In the genomic region with DNA sequence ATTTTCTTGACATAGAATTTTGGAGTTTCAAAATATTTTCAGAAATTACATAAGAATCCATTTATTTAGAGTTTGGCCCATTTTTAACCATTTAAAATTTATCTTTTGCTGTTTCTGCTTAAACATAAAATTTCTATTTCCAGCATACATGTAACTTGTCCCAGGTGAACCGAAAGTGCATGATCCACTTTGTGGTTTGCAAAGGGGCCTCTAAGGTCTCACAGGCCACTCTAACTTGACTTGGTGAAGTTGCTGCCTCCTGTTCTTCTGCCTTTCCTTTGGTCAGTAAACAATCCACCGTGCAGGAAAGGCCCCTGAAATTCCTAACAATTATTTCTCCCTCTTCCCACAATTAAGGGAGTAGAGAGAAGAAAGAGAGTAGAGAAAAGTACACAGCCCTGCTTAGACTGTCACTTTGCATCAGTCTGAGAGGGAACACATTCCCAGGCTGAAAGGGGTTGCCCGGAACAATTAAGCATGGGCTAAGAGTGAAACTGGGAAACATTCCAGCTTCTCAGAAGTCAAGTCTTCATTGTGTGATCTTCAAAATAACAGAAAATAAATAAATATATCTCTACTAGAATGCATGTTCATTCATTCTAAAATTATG, we compare ENCODE assay signal across 14 cellular contexts.
DNase-seq lines count a peak whose midpoint lies in the region; ATAC-seq, FAIRE-seq and TF ChIP-seq lines count a peak whose summit lies in the region.
"Had no signal": no experiment of that assay in that cellular context is flagged by ENCODE, and none has a peak within 500 bp of the region (broad histone marks: within the 10 kb centered on the region; RNA-seq: fewer than 3 reads in every experiment).

No MANE protein-coding gene starts in this region.

- no peak overlapping the region for H3K56ac ChIP-seq in IMR-90 (ENCODE audit: extremely low read depth, insufficient read depth, low read length)

- peak; percentile 54 for DNase-seq in DMS 273 (lab: John Stamatoyannopoulos, UW; ENCODE audit: unreplicated experiment)
- peak; percentile 10 for DNase-seq in IMR-90
- DNase-seq in GM12878 (ENCODE audit: low read depth, low spot score) = no peak
- DNase-seq in medulla oblongata (ENCODE audit: extremely low spot score) = peak; percentile 24
- DNase-seq in GM10266 (ENCODE audit: extremely low spot score) = no peak
- DNase-seq in NCI-H345 (lab: John Stamatoyannopoulos, UW) = no peak
- no peak for DNase-seq in tibial nerve (ENCODE audit: low spot score in 2 of 2)
- no peak for DNase-seq in LoVo (ENCODE audit: low spot score)
- DNase-seq: activated CD4-positive, alpha-beta T cell treated with anti-CD3 and anti-CD28 coated beads for 4 hours; activated T-cell treated with anti-CD3 and anti-CD28 coated beads, Interleukin-2, amount 50 U/mL, for 1 hour; amniotic stem cell; EL; NCI-H526; tibial artery had no signal

- H2AK5ac ChIP-seq in IMR-90 (ENCODE audit: low read depth, low read length) = no peak overlapping the region

- dilution Hi-C loops in IMR-90 (cut with HindIII; ENCODE audit: low sequenced_read_pairs, unreplicated experiment) = no loop called here

- TF ChIP-seq POLR2A in IMR-90 (IDR thresholded peaks at IDR 0.05; ENCODE audit: low read depth, low read length) = no peak
- TF ChIP-seq POLR2A in GM12878 (IDR thresholded peaks at IDR 0.05; ENCODE audit: low read depth, low read length) = no peak
- no peak for TF ChIP-seq POLR2A in tibial nerve (IDR thresholded peaks at IDR 0.05)

- intact Hi-C loops in IMR-90 (cut with micrococcal nuclease) (no loop called here), GM12878 (cut with micrococcal nuclease; ENCODE audit: unreplicated experiment) (no loop called here)

- no peaks in the 10 kb centered on the region for H3K79me2 ChIP-seq in GM12878 (ENCODE audit: control insufficient read depth, insufficient read depth, low read length)

- peak overlapping the region; percentile 1 to 18; a peak in 1 of 4 replicates for H4K8ac ChIP-seq in IMR-90 (ENCODE audit: low read depth in 2 of 2, low read length in 2 of 2)

- TF ChIP-seq CTCF in IMR-90 (conservative IDR thresholded peaks at IDR 0.05; ENCODE audit: low read depth, low read length) (no peak), GM12878 (IDR thresholded peaks at IDR 0.05 in 2 of 3, conservative IDR thresholded peaks at IDR 0.05 in 1 of 3; ENCODE audit: control insufficient read depth in 2 of 3, extremely low read depth in 1 of 3, insufficient read depth in 1 of 3, low read depth in 3 of 3, low read length in 3 of 3) (no peak), GM10266 (IDR thresholded peaks at IDR 0.05; ENCODE audit: control insufficient read depth, insufficient read depth, low read depth, missing control alignments) (no peak), tibial nerve (IDR thresholded peaks at IDR 0.05) (no peak)

- TF ChIP-seq RAD21 in IMR-90 (IDR thresholded peaks at IDR 0.05; ENCODE audit: low read length) (no peak), GM12878 (IDR thresholded peaks at IDR 0.05; ENCODE audit: insufficient read depth, low read depth, low read length) (no peak)

- H4K20me1 ChIP-seq in IMR-90 (ENCODE audit: insufficient read depth, low read length) = no peaks in the 10 kb centered on the region
- H4K20me1 ChIP-seq in GM12878 (ENCODE audit: control insufficient read depth, insufficient read depth) = no peaks in the 10 kb centered on the region

- no peak for FAIRE-seq in GM12878 (lab: Jason Lieb, UNC)

- peak overlapping the region; percentile 8 for H2BK20ac ChIP-seq in IMR-90 (ENCODE audit: low read depth, low read length)

- ATAC-seq in IMR-90 (ENCODE audit: low read depth) (0 out of 2 replicates have a peak, but pooled peaks have one; percentile 17), GM12878 (0 out of 3 replicates have a peak, but pooled peaks have one; percentile 25)

- H2AK9ac ChIP-seq in IMR-90 (replicated peaks; ENCODE audit: low read depth, low read length, poor library complexity) = no peak overlapping the region

- TF ChIP-seq EP300 in GM12878 (IDR thresholded peaks at IDR 0.05; ENCODE audit: borderline replicate concordance in 1 of 2, control insufficient read depth in 1 of 2, low read depth in 2 of 2, low read length in 2 of 2) = no peak
- no peak for TF ChIP-seq EP300 in tibial nerve (IDR thresholded peaks at IDR 0.05)

- WGBS in IMR-90 (ENCODE audit: extremely low coverage in 2 of 2, insufficient read length in 1 of 2), 2 experiments = no CpG with 5 or more reads among the region's 3 CpGs
- 33% methylated on average over 3 of the region's 3 CpGs for WGBS in GM12878 (ENCODE audit: insufficient coverage, insufficient replicate concordance, low lambda C conversion rate, missing lambda C conversion rate)
- 48 to 56% methylated on average over 3 of the region's 3 CpGs for WGBS in tibial nerve, 2 donors

- peaks cover 4% of the 10 kb centered on the region; the same call in 1 of the 2 replicates for H3K9me1 ChIP-seq in IMR-90 (ENCODE audit: insufficient read depth, low read length)

- no peaks in the 10 kb centered on the region; a peak in 1 of 4 replicates for H3K79me1 ChIP-seq in IMR-90 (ENCODE audit: low read depth in 1 of 2, low read length in 2 of 2)

- H3K9me3 ChIP-seq in IMR-90 (ENCODE audit: control insufficient read depth, insufficient read depth, low read length) (peaks cover 4% of the 10 kb centered on the region; the same call in 1 of the 2 replicates), GM12878 (replicated peaks; ENCODE audit: control insufficient read depth, insufficient read depth, low read length) (no peaks in the 10 kb centered on the region), tibial nerve (peaks cover 0 to 8% (median 0%) of the 10 kb centered on the region in 4 donors)
- H3K9me3 ChIP-seq: tibial artery had no signal

- peak overlapping the region; percentile 62 for H3K4ac ChIP-seq in IMR-90 (ENCODE audit: low read depth, low read length)

- H2AFZ ChIP-seq in IMR-90 (replicated peaks; ENCODE audit: low read length, poor library complexity) (peak overlapping the region; percentile 56), GM12878 (ENCODE audit: control insufficient read depth, low read depth, low read length) (no peak overlapping the region; the same call in 1 of the 2 replicates)

- RAD21 ChIA-PET in GM12878 (lab: Charles Lee; ENCODE audit: unreplicated experiment) = no interaction called here

- no peaks in the 10 kb centered on the region for H3K27me3 ChIP-seq in IMR-90 (ENCODE audit: control insufficient read depth, insufficient read depth, low read length)
- no peaks in the 10 kb centered on the region for H3K27me3 ChIP-seq in GM12878 (replicated peaks in 1 of 2; ENCODE audit: control insufficient read depth in 2 of 2, insufficient read depth in 2 of 2, low read length in 1 of 2)
- H3K27me3 ChIP-seq in tibial nerve = no peaks in the 10 kb centered on the region
- H3K27me3 ChIP-seq: tibial artery had no signal

- in situ Hi-C loops in IMR-90 (cut with MboI; ENCODE audit: low sequenced_read_pairs) (no loop called here), GM12878 (cut with MboI) (no loop called here)

- CTCF ChIA-PET in IMR-90 (lab: Yijun Ruan, JAX) (no interaction called here), GM12878 (lab: Yijun Ruan, JAX) (interaction anchor here (1.5 kb wide), 1 partner anchor 58 kb away, joined by 4 read pairs; no protein-coding TSS in a partner anchor)

- peak overlapping the region; percentile 78 for H2BK120ac ChIP-seq in IMR-90 (ENCODE audit: low read depth, low read length)

- no peak overlapping the region for H2BK5ac ChIP-seq in IMR-90 (ENCODE audit: low read depth, low read length, poor library complexity, severe bottlenecking)

- peak overlapping the region; percentile 84; the same call in 1 of the 2 replicates for H3K23ac ChIP-seq in IMR-90 (ENCODE audit: low read depth, low read length)

- no peak overlapping the region for H4K91ac ChIP-seq in IMR-90 (ENCODE audit: insufficient read depth, low read depth, low read length)

- BruUV-seq in IMR-90 (replicated peaks; lab: Mats Ljungman, UMichigan) (no TSS peak), GM12878 (replicated peaks; lab: Mats Ljungman, UMichigan) (no TSS peak)

- no peak overlapping the region for H4K5ac ChIP-seq in IMR-90 (ENCODE audit: low read depth, low read length)

- H3K4me2 ChIP-seq in IMR-90 (ENCODE audit: low read depth, low read length) (peak overlapping the region; percentile 90), GM12878 (ENCODE audit: control insufficient read depth, insufficient read depth) (0 out of 2 replicates have a peak overlapping the region, but pooled peaks have one; percentile 22)

- H3K27ac ChIP-seq in IMR-90 (ENCODE audit: insufficient read depth, low read length) = no peak overlapping the region
- no peak overlapping the region for H3K27ac ChIP-seq in GM12878 (ENCODE audit: control insufficient read depth, insufficient read depth)
- no peak overlapping the region for H3K27ac ChIP-seq in tibial nerve
- H3K27ac ChIP-seq: tibial artery had no signal

- H3K18ac ChIP-seq in IMR-90 (ENCODE audit: low read depth, low read length) = peak overlapping the region; percentile 72; the same call in 1 of the 2 replicates

- H2BK15ac ChIP-seq in IMR-90 (ENCODE audit: low read depth, low read length) = peak overlapping the region; percentile 47; the same call in 1 of the 3 replicates

- H3K9ac ChIP-seq in IMR-90 (ENCODE audit: low read depth, low read length) = no peak overlapping the region; the same call in 1 of the 2 replicates
- H3K9ac ChIP-seq in GM12878 (ENCODE audit: control insufficient read depth, insufficient read depth, low read length) = no peak overlapping the region

- peak overlapping the region; percentile 88 for H3K14ac ChIP-seq in IMR-90 (replicated peaks; ENCODE audit: low read depth, low read length)

- no peak overlapping the region for H3K4me3 ChIP-seq in IMR-90 (ENCODE audit: insufficient read depth, low read depth, low read length)
- H3K4me3 ChIP-seq in GM12878 = no peak overlapping the region
- no peak overlapping the region for H3K4me3 ChIP-seq in tibial nerve
- H3K4me3 ChIP-seq: tibial artery had no signal

- no peaks in the 10 kb centered on the region for H3K36me3 ChIP-seq in IMR-90 (ENCODE audit: control insufficient read depth, insufficient read depth, low read length)
- H3K36me3 ChIP-seq in GM12878 (ENCODE audit: control insufficient read depth in 2 of 2, insufficient read depth in 2 of 2, low read length in 1 of 2) = no peaks in the 10 kb centered on the region
- H3K36me3 ChIP-seq in tibial nerve = no peaks in the 10 kb centered on the region
- H3K36me3 ChIP-seq: tibial artery had no signal

- SMC1A ChIA-PET in GM12878 (lab: Charles Lee; ENCODE audit: uncharacterized antibody, unreplicated experiment) = interaction anchor here (1.0 kb wide), 1 partner anchor 748 kb away, joined by 3 read pairs; no protein-coding TSS in a partner anchor

- H3K4me1 ChIP-seq in IMR-90 (ENCODE audit: control insufficient read depth, insufficient read depth, low read length) = 0 out of 2 replicates have a peak, but pooled peaks cover 3% of the 10 kb centered on the region
- H3K4me1 ChIP-seq in GM12878 (ENCODE audit: control insufficient read depth, insufficient read depth, low read length) = no peaks in the 10 kb centered on the region
- no peaks in the 10 kb centered on the region for H3K4me1 ChIP-seq in tibial nerve
- H3K4me1 ChIP-seq: tibial artery had no signal

- POLR2A ChIA-PET in IMR-90 (lab: Charles Lee; ENCODE audit: unreplicated experiment) (no interaction called here), GM12878 (lab: Charles Lee) (no interaction called here)

TF ChIP-seq in IMR-90, 13 proteins besides CTCF, POLR2A, EP300 and RAD21 (continues in another document):
- TF ChIP-seq MAZ (IDR thresholded peaks at IDR 0.05; ENCODE audit: borderline replicate concordance, low read depth, low read length) = no peak

Comparison
In these comparisons a context has a peak if more than half of its experiments do, and no peak if none do; other contexts are left out.
1. DNase-seq: peak in DMS 273 (single experiment), IMR-90 (single experiment) and medulla oblongata (single experiment); none in GM12878 (single experiment), GM10266 (single experiment), NCI-H345 (single experiment), tibial nerve (0 of 2) and LoVo (single experiment).